ENCODE assay signal across 1 cellular context in the genomic region with DNA sequence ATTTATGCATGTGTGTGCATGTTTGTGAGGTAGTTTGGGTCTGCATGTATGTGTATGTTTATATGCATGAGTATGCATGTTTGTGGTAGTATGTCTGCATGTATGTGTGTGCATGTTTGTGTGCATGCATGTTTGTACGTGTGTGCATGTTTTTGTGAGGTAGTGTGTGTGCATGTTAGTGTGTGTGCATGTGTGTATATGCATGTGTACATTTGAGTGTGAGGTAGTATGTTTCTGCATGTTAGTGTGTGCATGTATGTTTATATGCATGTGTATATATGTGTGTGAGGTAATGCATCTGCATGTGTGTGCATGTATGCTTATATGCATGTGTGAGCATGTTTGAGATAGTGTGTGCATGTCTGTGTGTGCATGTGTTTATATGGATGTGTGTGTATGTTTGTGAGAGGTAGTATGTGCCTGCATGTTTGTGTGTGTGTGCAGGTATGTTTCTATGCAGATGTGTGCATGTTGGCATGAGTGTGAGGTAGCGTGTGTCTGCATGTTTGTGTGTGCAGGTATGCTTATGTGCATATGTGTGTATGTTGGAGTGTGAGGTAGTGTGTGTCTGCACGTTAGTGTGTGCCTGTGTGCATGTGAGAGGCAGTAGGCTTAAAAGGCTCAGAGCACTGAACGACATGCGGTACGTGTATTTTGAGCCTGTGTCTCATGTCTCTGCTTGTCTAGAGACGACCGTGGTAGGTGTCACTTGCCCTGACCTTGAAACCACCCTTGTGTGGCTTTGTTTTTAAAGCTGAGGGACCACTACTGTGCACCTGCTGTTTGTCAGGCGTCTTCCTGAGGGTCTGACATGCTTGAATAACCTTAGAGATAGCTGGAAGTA.
A peak's percentile ranks its signal among the peaks of the same experiment; 100 is the strongest.
TF ChIP-seq lines count a peak whose summit lies in the region.

No MANE protein-coding gene starts in this region.

TF ChIP-seq in HepG2, 621 proteins besides CTCF, POLR2A, EP300 and RAD21:
- no peak for TF ChIP-seq GATAD2A (CRISPR knock-in tag; IDR thresholded peaks at IDR 0.05)
- TF ChIP-seq, protein P1, sequence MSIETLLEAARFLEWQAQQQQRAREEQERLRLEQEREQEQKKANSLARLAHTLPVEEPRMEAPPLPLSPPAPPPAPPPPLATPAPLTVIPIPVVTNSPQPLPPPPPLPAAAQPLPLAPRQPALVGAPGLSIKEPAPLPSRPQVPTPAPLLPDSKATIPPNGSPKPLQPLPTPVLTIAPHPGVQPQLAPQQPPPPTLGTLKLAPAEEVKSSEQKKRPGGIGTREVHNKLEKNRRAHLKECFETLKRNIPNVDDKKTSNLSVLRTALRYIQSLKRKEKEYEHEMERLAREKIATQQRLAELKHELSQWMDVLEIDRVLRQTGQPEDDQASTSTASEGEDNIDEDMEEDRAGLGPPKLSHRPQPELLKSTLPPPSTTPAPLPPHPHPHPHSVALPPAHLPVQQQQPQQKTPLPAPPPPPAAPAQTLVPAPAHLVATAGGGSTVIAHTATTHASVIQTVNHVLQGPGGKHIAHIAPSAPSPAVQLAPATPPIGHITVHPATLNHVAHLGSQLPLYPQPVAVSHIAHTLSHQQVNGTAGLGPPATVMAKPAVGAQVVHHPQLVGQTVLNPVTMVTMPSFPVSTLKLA (IDR thresholded peaks at IDR 0.05): 0 out of 2 replicates have a peak, but pooled peaks have one; percentile 40
